Comparison of ENCODE assay signal across 18 cellular contexts in the genomic region with DNA sequence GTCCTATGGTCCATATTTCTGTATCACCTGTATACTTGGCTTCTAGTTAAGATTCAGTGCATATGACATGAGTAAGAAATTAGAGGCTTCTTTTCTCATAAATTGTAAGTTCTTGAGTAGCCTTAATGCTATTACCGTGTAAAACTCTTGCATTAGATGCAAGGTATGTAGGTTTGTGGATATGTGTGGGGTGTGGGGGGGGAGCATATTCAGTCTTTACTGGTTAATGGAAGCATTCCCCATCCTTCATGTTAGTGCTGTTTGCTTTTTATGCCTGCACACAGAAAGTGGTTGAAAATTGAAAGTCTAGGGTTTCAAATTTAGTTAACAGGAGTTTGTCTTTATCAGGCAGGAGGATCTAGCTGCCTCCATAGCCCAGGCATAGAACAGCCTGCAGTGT. TPM values are rescaled to one million over a fixed set of nuclear protein-coding genes. Genes with fewer than 3 reads are reported as not detected.
DNase-seq lines count a peak whose midpoint lies in the region; ATAC-seq, FAIRE-seq and TF ChIP-seq lines count a peak whose summit lies in the region.
"Had no signal": no experiment of that assay in that cellular context is flagged by ENCODE, and none has a peak within 500 bp of the region (broad histone marks: within the 10 kb centered on the region; RNA-seq: fewer than 3 reads in every experiment).

No MANE protein-coding gene starts in this region.

- peaks cover 11 to 27% (median 16%) of the 10 kb centered on the region in 10 experiments; a peak in 19 of 20 replicates for H3K4me1 ChIP-seq in BLaER1 treated with 17β-estradiol and CSF1 and Interleukin-3, amounts not matched to agents 10 nM and 100 nM
- H3K4me1 ChIP-seq in PC-9 (replicated peaks; ENCODE audit: insufficient read depth) (peaks cover 44% of the 10 kb centered on the region), endodermal cell (ENCODE audit: control insufficient read depth, insufficient read depth, low read length) (no peaks in the 10 kb centered on the region), smooth muscle cell (ENCODE audit: low read depth) (peaks cover 15% of the 10 kb centered on the region)
- H3K4me1 ChIP-seq: Caco-2 had no signal

- BruUV-seq in PC-9 (replicated peaks; lab: Mats Ljungman, UMichigan), result no TSS peak

- no peak overlapping the region for H3K27ac Mint-ChIP-seq in endodermal cell
- H3K27ac Mint-ChIP-seq: CD4-positive, CD25-positive, alpha-beta regulatory T cell had no signal

- intact Hi-C loops in PC-9 (cut with micrococcal nuclease; ENCODE audit: unreplicated experiment), result loop anchor here (5.0 kb wide), 1 partner anchor 65 kb away; no protein-coding TSS in a partner anchor

- H2AFZ ChIP-seq in PC-9, result no peak overlapping the region
- H2AFZ ChIP-seq in smooth muscle cell (ENCODE audit: low read depth), result no peak overlapping the region

- CTCF ChIA-PET in PC-9 (lab: Charles Lee), result interaction anchor here (2.0 kb wide), 1 partner anchor 87 kb away, joined by 7 read pairs; no protein-coding TSS in a partner anchor

- peak overlapping the region in 10 of 11 experiments; percentile 0 to 74 (median 54); a peak in 16 of 22 replicates for H3K4me2 ChIP-seq in BLaER1 treated with 17β-estradiol and CSF1 and Interleukin-3, amounts not matched to agents 10 nM and 100 nM
- H3K4me2 ChIP-seq in PC-9 (peak overlapping the region; percentile 32), smooth muscle cell (no peak overlapping the region)

- H3K4me3 ChIP-seq in BLaER1 treated with 17β-estradiol and CSF1 and Interleukin-3, amounts not matched to agents 10 nM and 100 nM, result no peak overlapping the region
- H3K4me3 ChIP-seq in PC-9 (no peak overlapping the region), endodermal cell (ENCODE audit: low read length) (no peak overlapping the region), smooth muscle cell (no peak overlapping the region)
- H3K4me3 ChIP-seq: HAP-1, SJSA1 had no signal

- H3K4me1 Mint-ChIP-seq in endodermal cell, result peaks cover 31% of the 10 kb centered on the region
- H3K4me1 Mint-ChIP-seq: CD4-positive, CD25-positive, alpha-beta regulatory T cell had no signal

- peaks cover 0 to 66% (median 16%) of the 10 kb centered on the region in 11 experiments; a peak in 11 of 22 replicates for H4K20me1 ChIP-seq in BLaER1 treated with 17β-estradiol and CSF1 and Interleukin-3, amounts not matched to agents 10 nM and 100 nM
- H4K20me1 ChIP-seq in PC-9 (ENCODE audit: insufficient read depth) (peaks cover 38% of the 10 kb centered on the region), smooth muscle cell (ENCODE audit: low read depth) (peaks cover 97% of the 10 kb centered on the region)

- TF ChIP-seq CTCF in PC-9 (conservative IDR thresholded peaks at IDR 0.05), result no peak
- TF ChIP-seq CTCF in endodermal cell (conservative IDR thresholded peaks at IDR 0.05), result no peak
- TF ChIP-seq CTCF in smooth muscle cell (IDR thresholded peaks at IDR 0.05; ENCODE audit: borderline replicate concordance, insufficient read depth, poor library complexity, severe bottlenecking), result no peak
- no peak for TF ChIP-seq CTCF in D721Med (IDR thresholded peaks at IDR 0.05; ENCODE audit: insufficient read depth, missing control alignments)

- no peak for ATAC-seq in HG03342 (IDR thresholded peaks at IDR 0.05; ENCODE audit: unreplicated experiment)
- ATAC-seq: PC-3 had no signal

- 84 to 100% methylated on average over 1 of the region's 1 CpG for WGBS in endodermal cell (ENCODE audit: insufficient coverage in 1 of 2, insufficient read length in 1 of 2), 2 experiments
- 86% methylated on average over 1 of the region's 1 CpG for WGBS in smooth muscle cell (ENCODE audit: low lambda C conversion rate)

- no peak for DNase-seq in PC-9
- peak; percentile 33 for DNase-seq in endodermal cell
- no peak for DNase-seq in smooth muscle cell (lab: John Stamatoyannopoulos, UW; ENCODE audit: unreplicated experiment)
- no peak for DNase-seq in inferior parietal cortex (ENCODE audit: extremely low spot score)
- no peak for DNase-seq in D721Med (ENCODE audit: insufficient read length, low spot score)
- DNase-seq: Caco-2; CD4-positive, CD25-positive, alpha-beta regulatory T cell; DMS53; NCI-H187 treated with DMSO at 0.1 percent for 48 hours; NCI-H510A; NCI-H774; PC-3 had no signal

- no peak overlapping the region for H3K4me3 Mint-ChIP-seq in endodermal cell
- H3K4me3 Mint-ChIP-seq: CD4-positive, CD25-positive, alpha-beta regulatory T cell had no signal

- FAIRE-seq in D721Med (lab: Jason Lieb, UNC), result no peak
- FAIRE-seq: GM19239 had no signal

- peaks cover 47% of the 10 kb centered on the region for H3F3A ChIP-seq in PC-9 (ENCODE audit: insufficient read depth, low read depth)
- peaks cover 4% of the 10 kb centered on the region for H3F3A ChIP-seq in smooth muscle cell (ENCODE audit: low read depth)

- H3K36me3 ChIP-seq in BLaER1 treated with 17β-estradiol and CSF1 and Interleukin-3, amounts not matched to agents 10 nM and 100 nM, result peaks cover 0 to 29% (median 11%) of the 10 kb centered on the region in 11 experiments; a peak in 14 of 22 replicates
- H3K36me3 ChIP-seq in PC-9 (ENCODE audit: low read depth) (peaks cover 51% of the 10 kb centered on the region), endodermal cell (ENCODE audit: control insufficient read depth, insufficient read depth, low read length) (peaks cover 17% of the 10 kb centered on the region), smooth muscle cell (ENCODE audit: low read depth) (no peaks in the 10 kb centered on the region)
- H3K36me3 ChIP-seq: HAP-1, SJSA1 had no signal

- no peaks in the 10 kb centered on the region; the same call in 1 of the 2 replicates for H3K9me2 ChIP-seq in PC-9 (ENCODE audit: insufficient read depth)

- H3K27me3 Mint-ChIP-seq in endodermal cell (ENCODE audit: insufficient read depth), result no peaks in the 10 kb centered on the region
- H3K27me3 Mint-ChIP-seq: CD4-positive, CD25-positive, alpha-beta regulatory T cell had no signal

- peaks cover 100% of the 10 kb centered on the region for H3K79me2 ChIP-seq in PC-9 (ENCODE audit: low read depth)
- peaks cover 100% of the 10 kb centered on the region for H3K79me2 ChIP-seq in smooth muscle cell (ENCODE audit: low read depth)

- H3K9me3 Mint-ChIP-seq in endodermal cell, result no peaks in the 10 kb centered on the region
- H3K9me3 Mint-ChIP-seq: CD4-positive, CD25-positive, alpha-beta regulatory T cell had no signal

- no peaks in the 10 kb centered on the region for H3K27me3 ChIP-seq in BLaER1 treated with 17β-estradiol and CSF1 and Interleukin-3, amounts not matched to agents 10 nM and 100 nM
- H3K27me3 ChIP-seq in PC-9 (ENCODE audit: insufficient read depth, low read depth) (no peaks in the 10 kb centered on the region), endodermal cell (ENCODE audit: control insufficient read depth, insufficient read depth, low read length, poor library complexity, severe bottlenecking) (no peaks in the 10 kb centered on the region), smooth muscle cell (ENCODE audit: low read depth) (no peaks in the 10 kb centered on the region)
- H3K27me3 ChIP-seq: SJSA1 had no signal

- POLR2A ChIA-PET in PC-9 (lab: Charles Lee; ENCODE audit: unreplicated experiment), result interaction anchor here (1.0 to 1.7 kb wide), 2 partner anchors 15 to 16 kb away, joined by 4 to 8 read pairs; partner anchors contain the start of gene RAI14

- no peaks in the 10 kb centered on the region for H3K9me3 ChIP-seq in BLaER1 treated with 17β-estradiol and CSF1 and Interleukin-3, amounts not matched to agents 10 nM and 100 nM (replicated peaks in 1 of 11)
- H3K9me3 ChIP-seq in PC-9 (ENCODE audit: insufficient read depth, low read depth) (no peaks in the 10 kb centered on the region), endodermal cell (ENCODE audit: control insufficient read depth, low read length) (no peaks in the 10 kb centered on the region), smooth muscle cell (replicated peaks; ENCODE audit: low read depth) (no peaks in the 10 kb centered on the region)
- H3K9me3 ChIP-seq: Caco-2, HAP-1, SJSA1 had no signal

- H3K9ac ChIP-seq in BLaER1 treated with 17β-estradiol and CSF1 and Interleukin-3, amounts not matched to agents 10 nM and 100 nM, result no peak overlapping the region
- H3K9ac ChIP-seq in endodermal cell (ENCODE audit: extremely low read depth, low read length, poor library complexity, severe bottlenecking), result no peak overlapping the region
- H3K9ac ChIP-seq in smooth muscle cell (ENCODE audit: low read depth), result no peak overlapping the region

- H3K36me3 Mint-ChIP-seq in endodermal cell (ENCODE audit: low read depth), result peaks cover 20% of the 10 kb centered on the region
- H3K36me3 Mint-ChIP-seq: CD4-positive, CD25-positive, alpha-beta regulatory T cell had no signal

- H3K27ac ChIP-seq in BLaER1 treated with 17β-estradiol and CSF1 and Interleukin-3, amounts not matched to agents 10 nM and 100 nM, result no peak overlapping the region
- H3K27ac ChIP-seq in PC-9, result 0 out of 2 replicates have a peak overlapping the region, but pooled peaks have one; percentile 66
- H3K27ac ChIP-seq in endodermal cell (ENCODE audit: low read depth, low read length), result no peak overlapping the region
- peak overlapping the region; percentile 81 for H3K27ac ChIP-seq in smooth muscle cell (ENCODE audit: low read depth)
- H3K27ac ChIP-seq: HL-60, SJSA1 had no signal

RNA-seq across cellular contexts. Expression of gene RAI14, which starts 16.1 kb away (rescaled TPM):
- total RNA-seq in PC-9 (2021), result 133 and 145 TPM in 2 replicates
- 10 to 100 TPM; 66.6 to 87.5 TPM for total RNA-seq in endodermal cell
- 68.8 TPM for polyA plus RNA-seq in endodermal cell (2013, experiment 1 of 2)
- polyA plus RNA-seq in endodermal cell (2013, experiment 2 of 2), result 63.3 TPM
- 209 and 211 TPM in 2 replicates for total RNA-seq in smooth muscle cell
- 111 and 113 TPM in 2 replicates for polyA plus RNA-seq in smooth muscle cell
- polyA plus RNA-seq: CD4-positive, CD25-positive, alpha-beta regulatory T cell had no signal

Comparison
In these comparisons a context has a peak if more than half of its experiments do, and no peak if none do; other contexts are left out.
1. H3K27ac ChIP-seq: peak in PC-9 (single experiment) and smooth muscle cell (single experiment); none in BLaER1 treated with 17β-estradiol and CSF1 and Interleukin-3, amounts not matched to agents 10 nM and 100 nM (0 of 11) and endodermal cell (single experiment).